Comparison of ENCODE assay signal across 8 cellular contexts in genomic region chr19:12736854-12737665, GRCh38. TPM values are rescaled to one million over a fixed set of nuclear protein-coding genes. Genes with fewer than 3 reads are reported as not detected.
A peak's percentile ranks its signal among the peaks of the same experiment; 100 is the strongest.
DNase-seq lines count a peak whose midpoint lies in the region; ATAC-seq, FAIRE-seq and TF ChIP-seq lines count a peak whose summit lies in the region.

Gene GET3 (plus strand): TSS chr19:12737497. CDS start chr19:12737506, 9 bp downstream.

- WGBS in H1 (ENCODE audit: extremely low coverage in 1 of 2, insufficient coverage in 1 of 2, insufficient read length in 1 of 2, insufficient replicate concordance in 2 of 2, low coverage in 1 of 2, low lambda C conversion rate in 2 of 2, missing lambda C conversion rate in 1 of 2), 2 experiments: 2% methylated on average over 28 of the region's 28 CpGs; no CpG with 5 or more reads in 1 of the 2 experiments

- ATAC-seq in GM19467 (IDR thresholded peaks at IDR 0.05; ENCODE audit: unreplicated experiment) (peak; percentile 69), memory B cell (ENCODE audit: low read depth) (peak; percentile 77)

- H3K23me2 ChIP-seq in H1 (ENCODE audit: low read depth, low read length): peaks cover 13% of the 10 kb centered on the region

- CTCF ChIA-PET in CD8-positive, alpha-beta memory T cell (lab: Charles Lee): interaction anchor here (0.8 to 3.1 kb wide), 8 partner anchors 14 to 97 kb away, joined by 3 to 15 read pairs (median 4); no protein-coding TSS in a partner anchor
- CTCF ChIA-PET in H1 (lab: Charles Lee; ENCODE audit: partially characterized antibody): interaction anchor here (0.8 to 10.5 kb wide), 5 partner anchors 20 to 59 kb away, joined by 3 to 87 read pairs (median 4); no protein-coding TSS in a partner anchor

- no peaks in the 10 kb centered on the region for H3K27me3 Mint-ChIP-seq in CD8-positive, alpha-beta memory T cell
- no peaks in the 10 kb centered on the region for H3K27me3 Mint-ChIP-seq in memory B cell

- peak within 1 kb of the TSS; percentile 86 to 96 for H3K4me2 ChIP-seq in H1 (ENCODE audit: insufficient read depth in 1 of 2, low read depth in 2 of 2, low read length in 2 of 2)

- H2BK12ac ChIP-seq in H1 (ENCODE audit: low read depth, low read length): no peak within 1 kb of the TSS

- peak; percentile 100 for FAIRE-seq in H1 (lab: Jason Lieb, UNC)

- peak within 1 kb of the TSS; percentile 65 to 96 (median 90) for H3K9ac ChIP-seq in H1 (replicated peaks in 1 of 4; ENCODE audit: extremely low read depth in 1 of 4, low read depth in 3 of 4, low read length in 3 of 4)

- peak within 1 kb of the TSS; percentile 31 for H4K5ac ChIP-seq in H1 (ENCODE audit: insufficient read length, low read depth, low read length)

- peak within 1 kb of the TSS; percentile 87 to 100 (median 99) for H3K4me3 Mint-ChIP-seq in CD8-positive, alpha-beta memory T cell
- H3K4me3 Mint-ChIP-seq in memory B cell: peak within 1 kb of the TSS; percentile 100

- H3K56ac ChIP-seq in H1 (replicated peaks; ENCODE audit: insufficient read length, low read depth, low read length): peak within 1 kb of the TSS; percentile 36

- no peak within 1 kb of the TSS for H3K14ac ChIP-seq in H1 (ENCODE audit: insufficient read length)

- H2BK20ac ChIP-seq in H1 (ENCODE audit: low read length): no peak within 1 kb of the TSS

- peak within 1 kb of the TSS; percentile 31 for H2BK120ac ChIP-seq in H1 (replicated peaks; ENCODE audit: low read depth, low read length)

- peak; percentile 69 to 89 (median 85) for DNase-seq in CD8-positive, alpha-beta memory T cell
- DNase-seq in HS-27A (ENCODE audit: low read depth) (peak; percentile 98), NOMO-1 (lab: John Stamatoyannopoulos, UW; ENCODE audit: unreplicated experiment in 2 of 2) (peak; percentile 96 to 98), H1 (ENCODE audit: low read depth in 1 of 2, low spot score in 2 of 2) (peak; percentile 87 to 97), memory B cell (ENCODE audit: low spot score in 2 of 2) (peak; percentile 70 to 78)
- DNase-seq in activated CD8-positive, alpha-beta memory T cell treated with anti-CD3 and anti-CD28 coated beads for 4 hours (ENCODE audit: low read depth in 2 of 2): peak; percentile 48 to 66
- DNase-seq in stimulated activated CD8-positive, alpha-beta memory T cell treated with anti-CD3 and anti-CD28 coated beads, Interleukin-12 subunit alpha, Interleukin-12 subunit beta, amount 100 ng/mL, for 24 hours (ENCODE audit: extremely low read depth): peak; percentile 58

- peak within 1 kb of the TSS; percentile 99; the same call in 1 of the 2 replicates for H4K8ac ChIP-seq in H1 (ENCODE audit: extremely low read depth, insufficient read depth, low read length)

- H3K79me1 ChIP-seq in H1 (ENCODE audit: low read depth, low read length): peaks cover 4% of the 10 kb centered on the region

- TF ChIP-seq POLR2A in H1 (IDR thresholded peaks at IDR 0.05; ENCODE audit: control extremely low read depth in 1 of 2, low read depth in 2 of 2, low read length in 2 of 2): peak; percentile 80 to 83

- H4K91ac ChIP-seq in H1 (replicated peaks; ENCODE audit: insufficient read length, low read length): no peak within 1 kb of the TSS

- peak within 1 kb of the TSS; percentile 81 for H3K4me3 ChIP-seq in CD8-positive, alpha-beta memory T cell (ENCODE audit: low read length)
- H3K4me3 ChIP-seq in H1 (ENCODE audit: extremely low read depth in 1 of 4, insufficient read depth in 2 of 4, low read depth in 3 of 4, low read length in 4 of 4): peak within 1 kb of the TSS; percentile 65 to 91 (median 83)

- peaks cover 21 to 38% of the 10 kb centered on the region in 2 experiments for H3K79me2 ChIP-seq in H1 (ENCODE audit: control insufficient read depth in 1 of 2, insufficient read depth in 2 of 2, low read length in 2 of 2)

- peak within 1 kb of the TSS; percentile 95 for H3K27ac ChIP-seq in CD8-positive, alpha-beta memory T cell (ENCODE audit: low read depth, low read length)
- peak within 1 kb of the TSS; percentile 98 for H3K27ac ChIP-seq in H1 (ENCODE audit: low read depth, low read length)

- TF ChIP-seq EP300 in H1 (IDR thresholded peaks at IDR 0.05; ENCODE audit: borderline replicate concordance in 1 of 2, low read depth in 2 of 2, low read length in 2 of 2): peak in 1 of 2 experiments; percentile 99; a peak in 2 of 3 replicates

- no peak within 1 kb of the TSS for H3K23ac ChIP-seq in H1 (ENCODE audit: insufficient read length)

- H3K4me1 ChIP-seq in CD8-positive, alpha-beta memory T cell (ENCODE audit: insufficient read depth, low read length): peaks cover 39% of the 10 kb centered on the region
- H3K4me1 ChIP-seq in H1 (replicated peaks in 1 of 4; ENCODE audit: control insufficient read depth in 3 of 4, insufficient read depth in 4 of 4, low read length in 3 of 4): peaks cover 3 to 13% (median 7%) of the 10 kb centered on the region in 4 experiments

- H3K36me3 Mint-ChIP-seq in CD8-positive, alpha-beta memory T cell: peaks cover 0 to 39% (median 4%) of the 10 kb centered on the region in 3 donors
- H3K36me3 Mint-ChIP-seq in memory B cell: peaks cover 18% of the 10 kb centered on the region

- H3K9me3 Mint-ChIP-seq in CD8-positive, alpha-beta memory T cell: no peaks in the 10 kb centered on the region
- no peaks in the 10 kb centered on the region for H3K9me3 Mint-ChIP-seq in memory B cell

- no peaks in the 10 kb centered on the region for H3K9me3 ChIP-seq in CD8-positive, alpha-beta memory T cell (ENCODE audit: low read length)
- H3K9me3 ChIP-seq in H1 (ENCODE audit: insufficient read depth in 2 of 2, low read depth in 1 of 2, low read length in 1 of 2): no peaks in the 10 kb centered on the region

- no peak within 1 kb of the TSS for H3K18ac ChIP-seq in H1 (ENCODE audit: extremely low read depth, low read length)

- peak within 1 kb of the TSS; percentile 76 for H2BK5ac ChIP-seq in H1 (ENCODE audit: low read depth, low read length)

- no peak for TF ChIP-seq CTCF in H1 (IDR thresholded peaks at IDR 0.05; ENCODE audit: control extremely low read depth in 1 of 3, insufficient read depth in 1 of 3, low read depth in 1 of 3, low read length in 3 of 3)

- 0 out of 2 replicates have a peak within 1 kb of the TSS, but pooled peaks have one; percentile 9 for H2AK5ac ChIP-seq in H1 (ENCODE audit: low read depth, low read length)

- no peak for TF ChIP-seq RAD21 in H1 (IDR thresholded peaks at IDR 0.05 in 1 of 2, conservative IDR thresholded peaks at IDR 0.05 in 1 of 2; ENCODE audit: low read depth in 2 of 2, low read length in 2 of 2)

- POLR2A ChIA-PET in CD8-positive, alpha-beta memory T cell (lab: Charles Lee): interaction anchor here (0.8 to 4.9 kb wide), 6 partner anchors 14 to 126 kb away, joined by 3 to 38 read pairs (median 6); partner anchors contain the start of genes TNPO2 and ZNF791
- POLR2A ChIA-PET in H1 (lab: Charles Lee; ENCODE audit: partially characterized antibody): interaction anchor here (0.7 to 14.0 kb wide), 25 partner anchors 8 to 209 kb away, joined by 3 to 258 read pairs (median 5); partner anchors contain the start of genes BEST2, JUNB, RAD23A and TNPO2

- peaks cover 37 to 49% (median 44%) of the 10 kb centered on the region in 3 donors for H3K4me1 Mint-ChIP-seq in CD8-positive, alpha-beta memory T cell
- H3K4me1 Mint-ChIP-seq in memory B cell: peaks cover 28% of the 10 kb centered on the region

- H3K36me3 ChIP-seq in CD8-positive, alpha-beta memory T cell (ENCODE audit: insufficient read depth, low read length): peaks cover 14% of the 10 kb centered on the region
- peaks cover 0 to 7% (median 3%) of the 10 kb centered on the region in 4 experiments; a peak in 2 of 8 replicates for H3K36me3 ChIP-seq in H1 (ENCODE audit: control insufficient read depth in 2 of 4, insufficient read depth in 4 of 4, low read length in 3 of 4)

- peak within 1 kb of the TSS; percentile 100 for H2AFZ ChIP-seq in H1 (ENCODE audit: low read length)

- H4K20me1 ChIP-seq in H1 (replicated peaks in 1 of 2; ENCODE audit: control insufficient read depth in 1 of 2, insufficient read depth in 2 of 2, low read length in 2 of 2): peaks cover 8 to 10% of the 10 kb centered on the region in 2 experiments

- no peaks in the 10 kb centered on the region for H3K27me3 ChIP-seq in CD8-positive, alpha-beta memory T cell (ENCODE audit: insufficient read depth, low read length, poor library complexity, severe bottlenecking)
- no peaks in the 10 kb centered on the region for H3K27me3 ChIP-seq in H1 (replicated peaks in 1 of 4; ENCODE audit: control insufficient read depth in 3 of 4, extremely low read depth in 1 of 4, insufficient read depth in 3 of 4, low read length in 3 of 4)

- H2BK15ac ChIP-seq in H1 (ENCODE audit: low read length): no peak within 1 kb of the TSS

- H3K4ac ChIP-seq in H1 (replicated peaks; ENCODE audit: insufficient read length, low read depth, low read length): no peak within 1 kb of the TSS

- peak within 1 kb of the TSS; percentile 93 to 99 (median 97) for H3K27ac Mint-ChIP-seq in CD8-positive, alpha-beta memory T cell
- peak within 1 kb of the TSS; percentile 96 for H3K27ac Mint-ChIP-seq in memory B cell

TF ChIP-seq in H1, 55 proteins besides CTCF, POLR2A, EP300 and RAD21 (continues in another document):
- TF ChIP-seq TCF12 (IDR thresholded peaks at IDR 0.05; ENCODE audit: low read depth, low read length) (0 out of 2 replicates have a peak, but pooled peaks have one; percentile 32), SP4 (IDR thresholded peaks at IDR 0.05; ENCODE audit: low read length) (peak; percentile 91; the same call in 1 of the 2 replicates), SIRT6 (IDR thresholded peaks at IDR 0.05; ENCODE audit: low read length) (no peak), CHD1 (IDR thresholded peaks at IDR 0.05; ENCODE audit: low read depth, low read length) (peak; percentile 98), SP1 (IDR thresholded peaks at IDR 0.05; ENCODE audit: low read depth, low read length) (peak; percentile 94), POLR2AphosphoS5 (IDR thresholded peaks at IDR 0.05; ENCODE audit: low read depth, low read length) (peak; percentile 92), PHF8 (conservative IDR thresholded peaks at IDR 0.05; ENCODE audit: low read depth, low read length) (peak; percentile 98), TAF7 (optimal IDR thresholded peaks at IDR 0.05; ENCODE audit: borderline replicate concordance, low read depth, low read length) (no peak), JUND (IDR thresholded peaks at IDR 0.05; ENCODE audit: low read length) (peak; percentile 97), SAP30 (IDR thresholded peaks at IDR 0.05; ENCODE audit: insufficient read depth, insufficient replicate concordance, low read length) (peak; percentile 79)

RNA-seq across cellular contexts. Expression of gene GET3, which starts in this region (rescaled TPM):
- total RNA-seq in CD8-positive, alpha-beta memory T cell: 100 to 1,000 TPM in 1 of 2 experiments, 10 to 100 TPM in 1; 96.9 to 101 TPM
- 72.5 TPM for polyA plus RNA-seq in CD8-positive, alpha-beta memory T cell
- total RNA-seq in H1 (2021; fragmentation: NEBNext Ultra II Directional; extraction: Animal tissue kit (Norgen Biotek cat#: 25700)): 105 and 106 TPM in 2 replicates
- polyA plus RNA-seq in H1 (2011; rRNA removed): 297 and 304 TPM in 2 replicates
- polyA plus RNA-seq in H1 (2011; cell fraction: cytosol; rRNA removed): 261 TPM
- polyA plus RNA-seq in H1 (2011; cell fraction: nucleus; rRNA removed): 249 TPM
- polyA plus RNA-seq in H1 (2012, experiment 1 of 2): 171 to 210 TPM (median 184 TPM) in 4 replicates
- polyA plus RNA-seq in H1 (2012, experiment 2 of 2): 256 TPM
- polyA plus RNA-seq in H1 (2013, experiment 1 of 2): 76.0 TPM
- polyA plus RNA-seq in H1 (2013, experiment 2 of 2): 71.3 TPM
- 108 and 115 TPM in 2 replicates for polyA minus RNA-seq in H1 (2011; rRNA and poly(A)+ RNA removed)
- polyA minus RNA-seq in H1 (2011; cell fraction: cytosol; rRNA and poly(A)+ RNA removed): 60.5 TPM
- polyA minus RNA-seq in H1 (2011; cell fraction: nucleus; rRNA and poly(A)+ RNA removed): 36.4 TPM

Comparison
In these comparisons a context has a peak if more than half of its experiments do, and no peak if none do; other contexts are left out.
1. Peak in every context shown above with its lines: DNase-seq, ATAC-seq, H3K4me3 ChIP-seq and H3K27ac ChIP-seq.